Comparison of ENCODE assay signal across 1 cellular context in the genomic region with DNA sequence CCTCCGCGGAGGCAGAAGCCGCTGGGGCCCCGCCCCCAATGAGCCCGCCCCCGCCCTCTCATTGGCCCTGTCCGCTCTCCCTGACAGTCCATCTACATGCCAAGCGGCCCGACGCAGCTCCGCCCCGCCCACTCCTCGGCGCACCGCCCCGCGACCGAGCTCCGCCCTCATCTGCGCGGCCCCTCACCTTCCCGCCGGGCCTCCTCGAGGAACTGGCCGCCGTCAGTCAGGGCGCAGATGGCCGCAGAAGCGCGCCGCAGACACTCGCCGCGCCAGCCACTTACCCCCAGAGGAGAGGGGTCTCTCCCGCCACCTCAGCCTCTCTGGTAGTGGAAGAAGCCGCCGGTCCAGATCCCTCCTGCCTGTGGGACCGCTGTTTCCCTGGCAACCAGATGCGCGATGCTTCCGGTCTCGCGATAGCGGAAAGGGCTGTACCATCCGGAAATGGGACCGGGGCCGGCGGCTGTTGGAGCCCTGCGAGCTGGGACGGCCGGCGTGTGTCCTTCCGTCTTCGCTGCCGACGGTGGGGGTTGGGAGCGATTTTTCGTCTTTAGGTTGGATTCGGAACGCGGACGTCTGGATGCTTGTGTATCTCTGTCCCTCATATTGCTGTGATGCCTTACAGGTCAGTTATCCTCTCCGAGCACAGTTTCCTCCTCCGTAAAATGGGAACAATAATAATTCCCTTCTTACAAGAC.
TF ChIP-seq lines count a peak whose summit lies in the region.

A gene (minus strand): TSS at position 401 of the 698 bp plus-strand sequence. CDS start 6,317 bp downstream, outside the sequence.

TF ChIP-seq in HEK293, 187 proteins besides CTCF, POLR2A, EP300 and RAD21 (continued from another document and continues in another):
- TF ChIP-seq, protein P1, sequence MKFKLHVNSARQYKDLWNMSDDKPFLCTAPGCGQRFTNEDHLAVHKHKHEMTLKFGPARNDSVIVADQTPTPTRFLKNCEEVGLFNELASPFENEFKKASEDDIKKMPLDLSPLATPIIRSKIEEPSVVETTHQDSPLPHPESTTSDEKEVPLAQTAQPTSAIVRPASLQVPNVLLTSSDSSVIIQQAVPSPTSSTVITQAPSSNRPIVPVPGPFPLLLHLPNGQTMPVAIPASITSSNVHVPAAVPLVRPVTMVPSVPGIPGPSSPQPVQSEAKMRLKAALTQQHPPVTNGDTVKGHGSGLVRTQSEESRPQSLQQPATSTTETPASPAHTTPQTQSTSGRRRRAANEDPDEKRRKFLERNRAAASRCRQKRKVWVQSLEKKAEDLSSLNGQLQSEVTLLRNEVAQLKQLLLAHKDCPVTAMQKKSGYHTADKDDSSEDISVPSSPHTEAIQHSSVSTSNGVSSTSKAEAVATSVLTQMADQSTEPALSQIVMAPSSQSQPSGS (tag by site-specific recombination; IDR thresholded peaks at IDR 0.05; ENCODE audit: low read depth), result no peak
- TF ChIP-seq ZNF776 (tag by site-specific recombination; IDR thresholded peaks at IDR 0.05; ENCODE audit: borderline replicate concordance) (no peak), ZNF335 (tag by site-specific recombination; conservative IDR thresholded peaks at IDR 0.05) (peak; percentile 71), ZNF837 (tag by site-specific recombination; IDR thresholded peaks at IDR 0.05) (no peak), ZNF629 (tag by site-specific recombination; IDR thresholded peaks at IDR 0.05) (0 out of 2 replicates have a peak, but pooled peaks have one; percentile 43), ZBTB17 (tag by site-specific recombination; IDR thresholded peaks at IDR 0.05) (peak; percentile 75), ZNF610 (tag by site-specific recombination; IDR thresholded peaks at IDR 0.05; ENCODE audit: borderline replicate concordance) (peak; percentile 59; the same call in 1 of the 2 replicates), ZNF777 (tag by site-specific recombination; IDR thresholded peaks at IDR 0.05; ENCODE audit: borderline replicate concordance) (peak; percentile 22; the same call in 1 of the 2 replicates), ZNF184 (tag by site-specific recombination; IDR thresholded peaks at IDR 0.05) (no peak), GLI4 (tag by site-specific recombination; IDR thresholded peaks at IDR 0.05) (no peak), ZNF521 (tag by site-specific recombination; IDR thresholded peaks at IDR 0.05) (no peak), ZEB2 (tag by site-specific recombination; IDR thresholded peaks at IDR 0.05) (peak; percentile 63), ZNF548 (tag by site-specific recombination; IDR thresholded peaks at IDR 0.05) (no peak), GFI1B (tag by site-specific recombination; IDR thresholded peaks at IDR 0.05) (no peak), ZNF600 (tag by site-specific recombination; IDR thresholded peaks at IDR 0.05) (no peak), ZNF501 (tag by site-specific recombination; IDR thresholded peaks at IDR 0.05) (0 out of 2 replicates have a peak, but pooled peaks have one; percentile 77), ZNF341 (tag by site-specific recombination; IDR thresholded peaks at IDR 0.05; ENCODE audit: low read depth) (peak; percentile 72), KLF16 (tag by site-specific recombination; IDR thresholded peaks at IDR 0.05) (peak; percentile 64; the same call in 1 of the 2 replicates), SP2 (tag by site-specific recombination; IDR thresholded peaks at IDR 0.05) (peak; percentile 83)
- TF ChIP-seq, protein P2, sequence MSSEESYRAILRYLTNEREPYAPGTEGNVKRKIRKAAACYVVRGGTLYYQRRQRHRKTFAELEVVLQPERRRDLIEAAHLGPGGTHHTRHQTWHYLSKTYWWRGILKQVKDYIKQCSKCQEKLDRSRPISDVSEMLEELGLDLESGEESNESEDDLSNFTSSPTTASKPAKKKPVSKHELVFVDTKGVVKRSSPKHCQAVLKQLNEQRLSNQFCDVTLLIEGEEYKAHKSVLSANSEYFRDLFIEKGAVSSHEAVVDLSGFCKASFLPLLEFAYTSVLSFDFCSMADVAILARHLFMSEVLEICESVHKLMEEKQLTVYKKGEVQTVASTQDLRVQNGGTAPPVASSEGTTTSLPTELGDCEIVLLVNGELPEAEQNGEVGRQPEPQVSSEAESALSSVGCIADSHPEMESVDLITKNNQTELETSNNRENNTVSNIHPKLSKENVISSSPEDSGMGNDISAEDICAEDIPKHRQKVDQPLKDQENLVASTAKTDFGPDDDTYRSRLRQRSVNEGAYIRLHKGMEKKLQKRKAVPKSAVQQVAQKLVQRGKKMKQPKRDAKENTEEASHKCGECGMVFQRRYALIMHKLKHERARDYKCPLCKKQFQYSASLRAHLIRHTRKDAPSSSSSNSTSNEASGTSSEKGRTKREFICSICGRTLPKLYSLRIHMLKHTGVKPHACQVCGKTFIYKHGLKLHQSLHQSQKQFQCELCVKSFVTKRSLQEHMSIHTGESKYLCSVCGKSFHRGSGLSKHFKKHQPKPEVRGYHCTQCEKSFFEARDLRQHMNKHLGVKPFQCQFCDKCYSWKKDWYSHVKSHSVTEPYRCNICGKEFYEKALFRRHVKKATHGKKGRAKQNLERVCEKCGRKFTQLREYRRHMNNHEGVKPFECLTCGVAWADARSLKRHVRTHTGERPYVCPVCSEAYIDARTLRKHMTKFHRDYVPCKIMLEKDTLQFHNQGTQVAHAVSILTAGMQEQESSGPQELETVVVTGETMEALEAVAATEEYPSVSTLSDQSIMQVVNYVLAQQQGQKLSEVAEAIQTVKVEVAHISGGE (tag by site-specific recombination; conservative IDR thresholded peaks at IDR 0.05; ENCODE audit: low read depth), result peak; percentile 91
- TF ChIP-seq, protein P3, sequence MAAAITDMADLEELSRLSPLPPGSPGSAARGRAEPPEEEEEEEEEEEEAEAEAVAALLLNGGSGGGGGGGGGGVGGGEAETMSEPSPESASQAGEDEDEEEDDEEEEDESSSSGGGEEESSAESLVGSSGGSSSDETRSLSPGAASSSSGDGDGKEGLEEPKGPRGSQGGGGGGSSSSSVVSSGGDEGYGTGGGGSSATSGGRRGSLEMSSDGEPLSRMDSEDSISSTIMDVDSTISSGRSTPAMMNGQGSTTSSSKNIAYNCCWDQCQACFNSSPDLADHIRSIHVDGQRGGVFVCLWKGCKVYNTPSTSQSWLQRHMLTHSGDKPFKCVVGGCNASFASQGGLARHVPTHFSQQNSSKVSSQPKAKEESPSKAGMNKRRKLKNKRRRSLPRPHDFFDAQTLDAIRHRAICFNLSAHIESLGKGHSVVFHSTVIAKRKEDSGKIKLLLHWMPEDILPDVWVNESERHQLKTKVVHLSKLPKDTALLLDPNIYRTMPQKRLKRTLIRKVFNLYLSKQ (tag by site-specific recombination; IDR thresholded peaks at IDR 0.05; ENCODE audit: borderline replicate concordance), result no peak
- TF ChIP-seq, protein P4, sequence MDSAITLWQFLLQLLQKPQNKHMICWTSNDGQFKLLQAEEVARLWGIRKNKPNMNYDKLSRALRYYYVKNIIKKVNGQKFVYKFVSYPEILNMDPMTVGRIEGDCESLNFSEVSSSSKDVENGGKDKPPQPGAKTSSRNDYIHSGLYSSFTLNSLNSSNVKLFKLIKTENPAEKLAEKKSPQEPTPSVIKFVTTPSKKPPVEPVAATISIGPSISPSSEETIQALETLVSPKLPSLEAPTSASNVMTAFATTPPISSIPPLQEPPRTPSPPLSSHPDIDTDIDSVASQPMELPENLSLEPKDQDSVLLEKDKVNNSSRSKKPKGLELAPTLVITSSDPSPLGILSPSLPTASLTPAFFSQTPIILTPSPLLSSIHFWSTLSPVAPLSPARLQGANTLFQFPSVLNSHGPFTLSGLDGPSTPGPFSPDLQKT (IDR thresholded peaks at IDR 0.05; ENCODE audit: borderline replicate concordance, low read depth, low read length), result peak; percentile 63; the same call in 1 of the 2 replicates
- TF ChIP-seq, protein P5, sequence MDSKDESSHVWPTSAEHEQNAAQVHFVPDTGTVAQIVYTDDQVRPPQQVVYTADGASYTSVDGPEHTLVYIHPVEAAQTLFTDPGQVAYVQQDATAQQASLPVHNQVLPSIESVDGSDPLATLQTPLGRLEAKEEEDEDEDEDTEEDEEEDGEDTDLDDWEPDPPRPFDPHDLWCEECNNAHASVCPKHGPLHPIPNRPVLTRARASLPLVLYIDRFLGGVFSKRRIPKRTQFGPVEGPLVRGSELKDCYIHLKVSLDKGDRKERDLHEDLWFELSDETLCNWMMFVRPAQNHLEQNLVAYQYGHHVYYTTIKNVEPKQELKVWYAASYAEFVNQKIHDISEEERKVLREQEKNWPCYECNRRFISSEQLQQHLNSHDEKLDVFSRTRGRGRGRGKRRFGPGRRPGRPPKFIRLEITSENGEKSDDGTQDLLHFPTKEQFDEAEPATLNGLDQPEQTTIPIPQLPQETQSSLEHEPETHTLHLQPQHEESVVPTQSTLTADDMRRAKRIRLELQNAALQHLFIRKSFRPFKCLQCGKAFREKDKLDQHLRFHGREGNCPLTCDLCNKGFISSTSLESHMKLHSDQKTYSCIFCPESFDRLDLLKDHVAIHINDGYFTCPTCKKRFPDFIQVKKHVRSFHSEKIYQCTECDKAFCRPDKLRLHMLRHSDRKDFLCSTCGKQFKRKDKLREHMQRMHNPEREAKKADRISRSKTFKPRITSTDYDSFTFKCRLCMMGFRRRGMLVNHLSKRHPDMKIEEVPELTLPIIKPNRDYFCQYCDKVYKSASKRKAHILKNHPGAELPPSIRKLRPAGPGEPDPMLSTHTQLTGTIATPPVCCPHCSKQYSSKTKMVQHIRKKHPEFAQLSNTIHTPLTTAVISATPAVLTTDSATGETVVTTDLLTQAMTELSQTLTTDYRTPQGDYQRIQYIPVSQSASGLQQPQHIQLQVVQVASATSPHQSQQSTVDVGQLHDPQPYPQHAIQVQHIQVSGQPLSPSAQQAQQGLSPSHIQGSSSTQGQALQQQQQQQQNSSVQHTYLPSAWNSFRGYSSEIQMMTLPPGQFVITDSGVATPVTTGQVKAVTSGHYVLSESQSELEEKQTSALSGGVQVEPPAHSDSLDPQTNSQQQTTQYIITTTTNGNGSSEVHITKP (tag by site-specific recombination; IDR thresholded peaks at IDR 0.05), result peak; percentile 98
- TF ChIP-seq, protein P6, sequence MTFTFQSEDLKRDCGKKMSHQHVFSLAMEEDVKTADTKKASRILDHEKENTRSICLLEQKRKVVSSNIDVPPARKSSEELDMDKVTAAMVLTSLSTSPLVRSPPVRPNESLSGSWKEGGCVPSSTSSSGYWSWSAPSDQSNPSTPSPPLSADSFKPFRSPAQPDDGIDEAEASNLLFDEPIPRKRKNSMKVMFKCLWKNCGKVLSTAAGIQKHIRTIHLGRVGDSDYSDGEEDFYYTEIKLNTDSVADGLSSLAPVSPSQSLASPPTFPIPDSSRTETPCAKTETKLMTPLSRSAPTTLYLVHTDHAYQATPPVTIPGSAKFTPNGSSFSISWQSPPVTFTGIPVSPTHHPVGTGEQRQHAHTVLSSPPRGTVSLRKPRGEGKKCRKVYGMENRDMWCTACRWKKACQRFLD (tag by site-specific recombination; IDR thresholded peaks at IDR 0.05), result peak; percentile 25; the same call in 1 of the 2 replicates
- TF ChIP-seq, protein P7, sequence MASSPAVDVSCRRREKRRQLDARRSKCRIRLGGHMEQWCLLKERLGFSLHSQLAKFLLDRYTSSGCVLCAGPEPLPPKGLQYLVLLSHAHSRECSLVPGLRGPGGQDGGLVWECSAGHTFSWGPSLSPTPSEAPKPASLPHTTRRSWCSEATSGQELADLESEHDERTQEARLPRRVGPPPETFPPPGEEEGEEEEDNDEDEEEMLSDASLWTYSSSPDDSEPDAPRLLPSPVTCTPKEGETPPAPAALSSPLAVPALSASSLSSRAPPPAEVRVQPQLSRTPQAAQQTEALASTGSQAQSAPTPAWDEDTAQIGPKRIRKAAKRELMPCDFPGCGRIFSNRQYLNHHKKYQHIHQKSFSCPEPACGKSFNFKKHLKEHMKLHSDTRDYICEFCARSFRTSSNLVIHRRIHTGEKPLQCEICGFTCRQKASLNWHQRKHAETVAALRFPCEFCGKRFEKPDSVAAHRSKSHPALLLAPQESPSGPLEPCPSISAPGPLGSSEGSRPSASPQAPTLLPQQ (tag by site-specific recombination; IDR thresholded peaks at IDR 0.05), result peak; percentile 52
- TF ChIP-seq, protein P8, sequence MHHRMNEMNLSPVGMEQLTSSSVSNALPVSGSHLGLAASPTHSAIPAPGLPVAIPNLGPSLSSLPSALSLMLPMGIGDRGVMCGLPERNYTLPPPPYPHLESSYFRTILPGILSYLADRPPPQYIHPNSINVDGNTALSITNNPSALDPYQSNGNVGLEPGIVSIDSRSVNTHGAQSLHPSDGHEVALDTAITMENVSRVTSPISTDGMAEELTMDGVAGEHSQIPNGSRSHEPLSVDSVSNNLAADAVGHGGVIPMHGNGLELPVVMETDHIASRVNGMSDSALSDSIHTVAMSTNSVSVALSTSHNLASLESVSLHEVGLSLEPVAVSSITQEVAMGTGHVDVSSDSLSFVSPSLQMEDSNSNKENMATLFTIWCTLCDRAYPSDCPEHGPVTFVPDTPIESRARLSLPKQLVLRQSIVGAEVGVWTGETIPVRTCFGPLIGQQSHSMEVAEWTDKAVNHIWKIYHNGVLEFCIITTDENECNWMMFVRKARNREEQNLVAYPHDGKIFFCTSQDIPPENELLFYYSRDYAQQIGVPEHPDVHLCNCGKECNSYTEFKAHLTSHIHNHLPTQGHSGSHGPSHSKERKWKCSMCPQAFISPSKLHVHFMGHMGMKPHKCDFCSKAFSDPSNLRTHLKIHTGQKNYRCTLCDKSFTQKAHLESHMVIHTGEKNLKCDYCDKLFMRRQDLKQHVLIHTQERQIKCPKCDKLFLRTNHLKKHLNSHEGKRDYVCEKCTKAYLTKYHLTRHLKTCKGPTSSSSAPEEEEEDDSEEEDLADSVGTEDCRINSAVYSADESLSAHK (tag by site-specific recombination; IDR thresholded peaks at IDR 0.05), result no peak
- TF ChIP-seq, protein P9, sequence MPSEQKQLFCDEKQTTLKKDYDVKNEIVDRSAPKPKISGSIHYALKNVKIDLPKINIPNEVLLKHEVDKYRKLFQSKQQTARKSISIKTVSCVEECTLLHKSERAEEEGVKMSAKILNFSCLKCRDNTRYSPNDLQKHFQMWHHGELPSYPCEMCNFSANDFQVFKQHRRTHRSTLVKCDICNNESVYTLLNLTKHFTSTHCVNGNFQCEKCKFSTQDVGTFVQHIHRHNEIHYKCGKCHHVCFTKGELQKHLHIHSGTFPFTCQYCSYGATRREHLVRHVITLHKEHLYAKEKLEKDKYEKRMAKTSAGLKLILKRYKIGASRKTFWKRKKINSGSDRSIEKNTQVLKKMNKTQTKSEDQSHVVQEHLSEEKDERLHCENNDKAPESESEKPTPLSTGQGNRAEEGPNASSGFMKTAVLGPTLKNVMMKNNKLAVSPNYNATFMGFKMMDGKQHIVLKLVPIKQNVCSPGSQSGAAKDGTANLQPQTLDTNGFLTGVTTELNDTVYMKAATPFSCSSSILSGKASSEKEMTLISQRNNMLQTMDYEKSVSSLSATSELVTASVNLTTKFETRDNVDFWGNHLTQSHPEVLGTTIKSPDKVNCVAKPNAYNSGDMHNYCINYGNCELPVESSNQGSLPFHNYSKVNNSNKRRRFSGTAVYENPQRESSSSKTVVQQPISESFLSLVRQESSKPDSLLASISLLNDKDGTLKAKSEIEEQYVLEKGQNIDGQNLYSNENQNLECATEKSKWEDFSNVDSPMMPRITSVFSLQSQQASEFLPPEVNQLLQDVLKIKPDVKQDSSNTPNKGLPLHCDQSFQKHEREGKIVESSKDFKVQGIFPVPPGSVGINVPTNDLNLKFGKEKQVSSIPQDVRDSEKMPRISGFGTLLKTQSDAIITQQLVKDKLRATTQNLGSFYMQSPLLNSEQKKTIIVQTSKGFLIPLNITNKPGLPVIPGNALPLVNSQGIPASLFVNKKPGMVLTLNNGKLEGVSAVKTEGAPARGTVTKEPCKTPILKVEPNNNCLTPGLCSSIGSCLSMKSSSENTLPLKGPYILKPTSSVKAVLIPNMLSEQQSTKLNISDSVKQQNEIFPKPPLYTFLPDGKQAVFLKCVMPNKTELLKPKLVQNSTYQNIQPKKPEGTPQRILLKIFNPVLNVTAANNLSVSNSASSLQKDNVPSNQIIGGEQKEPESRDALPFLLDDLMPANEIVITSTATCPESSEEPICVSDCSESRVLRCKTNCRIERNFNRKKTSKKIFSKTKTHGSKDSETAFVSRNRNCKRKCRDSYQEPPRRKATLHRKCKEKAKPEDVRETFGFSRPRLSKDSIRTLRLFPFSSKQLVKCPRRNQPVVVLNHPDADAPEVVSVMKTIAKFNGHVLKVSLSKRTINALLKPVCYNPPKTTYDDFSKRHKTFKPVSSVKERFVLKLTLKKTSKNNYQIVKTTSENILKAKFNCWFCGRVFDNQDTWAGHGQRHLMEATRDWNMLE (tag by site-specific recombination; conservative IDR thresholded peaks at IDR 0.05; ENCODE audit: low read depth), result no peak
